17 cellular contexts compared by ENCODE assay signal in the genomic region with DNA sequence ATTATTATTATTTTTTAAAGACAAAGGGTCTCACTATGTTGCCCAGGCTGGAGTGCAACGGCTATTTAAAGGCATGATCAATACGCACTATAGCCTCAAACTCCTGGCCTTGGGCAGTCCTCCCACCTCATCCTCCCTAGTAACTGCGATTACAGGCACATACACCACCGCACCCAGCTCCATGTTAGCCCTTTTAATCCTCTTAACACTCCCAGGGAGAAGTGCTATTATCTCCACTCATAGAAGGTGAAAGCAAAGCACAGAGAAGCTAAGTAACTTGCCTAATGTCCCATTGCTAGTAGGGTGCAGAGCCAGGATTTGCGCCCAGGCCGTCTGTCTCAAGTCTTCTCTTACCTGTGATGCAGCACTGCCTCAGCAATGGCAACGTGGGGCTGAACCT. TPM values are rescaled to one million over a fixed set of nuclear protein-coding genes. Genes with fewer than 3 reads are reported as not detected.
DNase-seq lines count a peak whose midpoint lies in the region; FAIRE-seq and TF ChIP-seq lines count a peak whose summit lies in the region.
"Had no signal": no experiment of that assay in that cellular context is flagged by ENCODE, and none has a peak within 500 bp of the region (broad histone marks: within the 10 kb centered on the region; RNA-seq: fewer than 3 reads in every experiment).

No MANE protein-coding gene starts in this region.

- H3K36me3 ChIP-seq in H1 (ENCODE audit: control insufficient read depth in 2 of 4, insufficient read depth in 4 of 4, low read length in 3 of 4) (peaks cover 28 to 53% (median 45%) of the 10 kb centered on the region in 4 experiments), spleen (peaks cover 0 to 64% (median 26%) of the 10 kb centered on the region in 6 donors)

- no peak overlapping the region for H3K4me3 Mint-ChIP-seq in activated CD4-positive, alpha-beta T cell treated with anti-CD3 and anti-CD28 coated beads, Interleukin-2, amount 10 ng/mL, durations not matched to agents 24 days and 14 days

- H3K23ac ChIP-seq in H1 (ENCODE audit: insufficient read length) = no peak overlapping the region

- peaks cover 9% of the 10 kb centered on the region for H3K4me1 Mint-ChIP-seq in activated CD4-positive, alpha-beta T cell treated with anti-CD3 and anti-CD28 coated beads, Interleukin-2, amount 10 ng/mL, durations not matched to agents 24 days and 14 days

- TF ChIP-seq CTCF in H1 (IDR thresholded peaks at IDR 0.05; ENCODE audit: control extremely low read depth in 1 of 3, insufficient read depth in 1 of 3, low read depth in 1 of 3, low read length in 3 of 3) (no peak), spleen (IDR thresholded peaks at IDR 0.05 in 8 of 11, conservative IDR thresholded peaks at IDR 0.05 in 3 of 11) (no peak)

- peak; percentile 65 for DNase-seq in D341Med (ENCODE audit: low spot score)
- peak; percentile 85 for DNase-seq in NCI-H82 (lab: John Stamatoyannopoulos, UW)
- DNase-seq in H1 (ENCODE audit: low read depth in 1 of 2, low spot score in 2 of 2) = no peak
- peak; percentile 30 for DNase-seq in spleen
- no peak for DNase-seq in activated CD4-positive, alpha-beta T cell treated with anti-CD3 and anti-CD28 coated beads, Interleukin-2, amount 10 ng/mL, durations not matched to agents 24 days and 14 days
- no peak for DNase-seq in NCI-H2227 treated with DMSO at 0.1 percent for 48 hours (lab: John Stamatoyannopoulos, UW)
- DNase-seq in effector CD4-positive, alpha-beta T cell = no peak
- DNase-seq: GDM1, KBM-7, NCI-H1105 treated with DMSO at 0.1 percent for 48 hours, NCI-H146, NCI-H2029, NCI-H446 treated with DMSO at 0.1 percent for 48 hours, NCI-H526, SHP77 had no signal

- no peak overlapping the region for H2AK5ac ChIP-seq in H1 (ENCODE audit: low read depth, low read length)

- POLR2A ChIA-PET in H1 (lab: Charles Lee; ENCODE audit: partially characterized antibody) = interaction anchor here (1.2 to 6.1 kb wide), 6 partner anchors 7 to 37 kb away, joined by 4 to 38 read pairs (median 9); no protein-coding TSS in a partner anchor

- H3K27ac ChIP-seq in H1 (ENCODE audit: low read depth, low read length) = no peak overlapping the region
- H3K27ac ChIP-seq in spleen = no peak overlapping the region

- H3K56ac ChIP-seq in H1 (replicated peaks; ENCODE audit: insufficient read length, low read depth, low read length) = no peak overlapping the region

- no peak overlapping the region for H3K4me3 ChIP-seq in H1 (ENCODE audit: extremely low read depth in 1 of 4, insufficient read depth in 2 of 4, low read depth in 3 of 4, low read length in 4 of 4)
- H3K4me3 ChIP-seq in spleen = no peak overlapping the region

- H2BK120ac ChIP-seq in H1 (replicated peaks; ENCODE audit: low read depth, low read length) = no peak overlapping the region

- CTCF ChIA-PET in H1 (lab: Charles Lee; ENCODE audit: partially characterized antibody) = interaction anchor here (0.6 to 10.6 kb wide), 10 partner anchors 10 to 1209 kb away, joined by 3 to 174 read pairs (median 5); no protein-coding TSS in a partner anchor

- no peaks in the 10 kb centered on the region for H3K27me3 ChIP-seq in H1 (replicated peaks in 1 of 4; ENCODE audit: control insufficient read depth in 3 of 4, extremely low read depth in 1 of 4, insufficient read depth in 3 of 4, low read length in 3 of 4)
- peaks cover 3 to 44% (median 26%) of the 10 kb centered on the region in 7 donors for H3K27me3 ChIP-seq in spleen (replicated peaks in 1 of 7)

- H3K4ac ChIP-seq in H1 (replicated peaks; ENCODE audit: insufficient read length, low read depth, low read length) = no peak overlapping the region

- H3K79me2 ChIP-seq in H1 (ENCODE audit: control insufficient read depth in 1 of 2, insufficient read depth in 2 of 2, low read length in 2 of 2) = peaks cover 11 to 53% of the 10 kb centered on the region in 2 experiments; a peak in 3 of 4 replicates

- no peak overlapping the region for H4K5ac ChIP-seq in H1 (ENCODE audit: insufficient read length, low read depth, low read length)

- H4K20me1 ChIP-seq in H1 (replicated peaks in 1 of 2; ENCODE audit: control insufficient read depth in 1 of 2, insufficient read depth in 2 of 2, low read length in 2 of 2) = peaks cover 10 to 20% of the 10 kb centered on the region in 2 experiments

- 0 out of 2 replicates have a peak overlapping the region, but pooled peaks have one; percentile 32 for H2BK20ac ChIP-seq in H1 (ENCODE audit: low read length)

- no peak for FAIRE-seq in H1 (lab: Jason Lieb, UNC)
- FAIRE-seq: GM12891, H54 had no signal

- TF ChIP-seq POLR2A in H1 (IDR thresholded peaks at IDR 0.05; ENCODE audit: control extremely low read depth in 1 of 2, low read depth in 2 of 2, low read length in 2 of 2) (no peak), spleen (IDR thresholded peaks at IDR 0.05) (no peak)

- WGBS in H1 (ENCODE audit: extremely low coverage in 1 of 2, insufficient coverage in 1 of 2, insufficient read length in 1 of 2, insufficient replicate concordance in 2 of 2, low coverage in 1 of 2, low lambda C conversion rate in 2 of 2, missing lambda C conversion rate in 1 of 2), 2 experiments = 91% methylated on average over 7 of the region's 7 CpGs; no CpG with 5 or more reads in 1 of the 2 experiments
- 93 to 96% (median 94%) methylated on average over 7 of the region's 7 CpGs for WGBS in spleen, 5 donors

- no peak overlapping the region for H3K4me2 ChIP-seq in H1 (ENCODE audit: insufficient read depth in 1 of 2, low read depth in 2 of 2, low read length in 2 of 2)

- H2BK5ac ChIP-seq in H1 (ENCODE audit: low read depth, low read length) = no peak overlapping the region

- peaks cover 9% of the 10 kb centered on the region for H3K36me3 Mint-ChIP-seq in activated CD4-positive, alpha-beta T cell treated with anti-CD3 and anti-CD28 coated beads, Interleukin-2, amount 10 ng/mL, durations not matched to agents 24 days and 14 days (ENCODE audit: low read depth)

- H3K4me1 ChIP-seq in H1 (replicated peaks in 1 of 4; ENCODE audit: control insufficient read depth in 3 of 4, insufficient read depth in 4 of 4, low read length in 3 of 4) = peaks cover 4 to 19% (median 12%) of the 10 kb centered on the region in 4 experiments
- peaks cover 17 to 46% (median 26%) of the 10 kb centered on the region in 6 donors for H3K4me1 ChIP-seq in spleen

- TF ChIP-seq EP300 in H1 (IDR thresholded peaks at IDR 0.05; ENCODE audit: borderline replicate concordance in 1 of 2, low read depth in 2 of 2, low read length in 2 of 2) = no peak

- peaks cover 21% of the 10 kb centered on the region for H3K23me2 ChIP-seq in H1 (ENCODE audit: low read depth, low read length)

- H2BK15ac ChIP-seq in H1 (ENCODE audit: low read length) = no peak overlapping the region

- no peak overlapping the region for H3K27ac Mint-ChIP-seq in activated CD4-positive, alpha-beta T cell treated with anti-CD3 and anti-CD28 coated beads, Interleukin-2, amount 10 ng/mL, durations not matched to agents 24 days and 14 days

- H3K9me3 Mint-ChIP-seq in activated CD4-positive, alpha-beta T cell treated with anti-CD3 and anti-CD28 coated beads, Interleukin-2, amount 10 ng/mL, durations not matched to agents 24 days and 14 days = no peaks in the 10 kb centered on the region

- no peak overlapping the region for H3K14ac ChIP-seq in H1 (ENCODE audit: insufficient read length)

- TF ChIP-seq RAD21 in H1 (IDR thresholded peaks at IDR 0.05 in 1 of 2, conservative IDR thresholded peaks at IDR 0.05 in 1 of 2; ENCODE audit: low read depth in 2 of 2, low read length in 2 of 2) = no peak

- H2BK12ac ChIP-seq in H1 (ENCODE audit: low read depth, low read length) = no peak overlapping the region

- intact Hi-C loops in spleen (cut with DNase I; ENCODE audit: low total_unique reads) = no loop called here
- intact Hi-C loops in activated CD4-positive, alpha-beta T cell treated with anti-CD3 and anti-CD28 coated beads, Interleukin-2, amount 10 ng/mL, durations not matched to agents 24 days and 14 days (cut with micrococcal nuclease) = loop anchor here (10.0 kb wide), 1 partner anchor 406 kb away; no protein-coding TSS in a partner anchor

- peaks cover 23% of the 10 kb centered on the region for H3K27me3 Mint-ChIP-seq in activated CD4-positive, alpha-beta T cell treated with anti-CD3 and anti-CD28 coated beads, Interleukin-2, amount 10 ng/mL, durations not matched to agents 24 days and 14 days

- H3K18ac ChIP-seq in H1 (ENCODE audit: extremely low read depth, low read length) = no peak overlapping the region

- H3K9me3 ChIP-seq in H1 (ENCODE audit: insufficient read depth in 2 of 2, low read depth in 1 of 2, low read length in 1 of 2) = no peaks in the 10 kb centered on the region
- no peaks in the 10 kb centered on the region for H3K9me3 ChIP-seq in spleen

- H4K8ac ChIP-seq in H1 (ENCODE audit: extremely low read depth, insufficient read depth, low read length) = no peak overlapping the region

- H3K79me1 ChIP-seq in H1 (ENCODE audit: low read depth, low read length) = peaks cover 29% of the 10 kb centered on the region

- no peak overlapping the region for H2AFZ ChIP-seq in H1 (ENCODE audit: low read length)

- H4K91ac ChIP-seq in H1 (replicated peaks; ENCODE audit: insufficient read length, low read length) = no peak overlapping the region

- no peak overlapping the region for H3K9ac ChIP-seq in H1 (replicated peaks in 1 of 4; ENCODE audit: extremely low read depth in 1 of 4, low read depth in 3 of 4, low read length in 3 of 4)

RNA-seq across cellular contexts. Expression of a gene that starts 5.0 kb away (rescaled TPM):
- 64.4 and 69.6 TPM in 2 replicates for total RNA-seq in H1 (2021; fragmentation: NEBNext Ultra II Directional; extraction: Animal tissue kit (Norgen Biotek cat#: 25700))
- polyA plus RNA-seq in H1 (2011; rRNA removed) (32.1 and 36.3 TPM in 2 replicates), spleen (under 1 TPM; 0.54 to 0.96 (median 0.68) TPM)
- 29.6 TPM for polyA plus RNA-seq in H1 (2011; cell fraction: cytosol; rRNA removed)
- 66.5 TPM for polyA plus RNA-seq in H1 (2011; cell fraction: nucleus; rRNA removed)
- polyA plus RNA-seq in H1 (2012, experiment 1 of 2) = 34.8 to 49.4 TPM (median 37.8 TPM) in 4 replicates
- polyA plus RNA-seq in H1 (2012, experiment 2 of 2) = 21.6 TPM
- 67.7 TPM for polyA plus RNA-seq in H1 (2013, experiment 1 of 2)
- polyA plus RNA-seq in H1 (2013, experiment 2 of 2) = 65.6 TPM
- polyA minus RNA-seq in H1 (2011; rRNA and poly(A)+ RNA removed) = 63.5 and 84.0 TPM in 2 replicates
- polyA minus RNA-seq in H1 (2011; cell fraction: cytosol; rRNA and poly(A)+ RNA removed) = 45.7 TPM
- 51.1 TPM for polyA minus RNA-seq in H1 (2011; cell fraction: nucleus; rRNA and poly(A)+ RNA removed)
- 1 to 10 TPM in 1 of 7 donors, under 1 TPM in 6; 0.51 to 2.0 (median 0.77) TPM for total RNA-seq in spleen
- 0.56 and 0.64 TPM in 2 replicates for total RNA-seq in activated CD4-positive, alpha-beta T cell treated with anti-CD3 and anti-CD28 coated beads, Interleukin-2, amount 10 ng/mL, durations not matched to agents 24 days and 14 days

RNA-seq across cellular contexts. Expression of a gene that starts 22.0 kb away (rescaled TPM):
- total RNA-seq in H1 (2021; fragmentation: NEBNext Ultra II Directional; extraction: Animal tissue kit (Norgen Biotek cat#: 25700)) = 138 and 146 TPM in 2 replicates
- polyA plus RNA-seq in H1 (2011; rRNA removed) (114 and 163 TPM in 2 replicates), spleen (10 to 100 TPM; 46.9 to 75.3 (median 58.9) TPM)
- polyA plus RNA-seq in H1 (2011; cell fraction: cytosol; rRNA removed) = 142 TPM
- 134 TPM for polyA plus RNA-seq in H1 (2011; cell fraction: nucleus; rRNA removed)
- 121 to 142 TPM (median 125 TPM) in 4 replicates for polyA plus RNA-seq in H1 (2012, experiment 1 of 2)
- polyA plus RNA-seq in H1 (2012, experiment 2 of 2) = 205 TPM
- polyA plus RNA-seq in H1 (2013, experiment 1 of 2) = 85.3 TPM
- polyA plus RNA-seq in H1 (2013, experiment 2 of 2) = 88.1 TPM
- polyA minus RNA-seq in H1 (2011; rRNA and poly(A)+ RNA removed) = 161 and 182 TPM in 2 replicates
- polyA minus RNA-seq in H1 (2011; cell fraction: cytosol; rRNA and poly(A)+ RNA removed) = 79.5 TPM
- 44.1 TPM for polyA minus RNA-seq in H1 (2011; cell fraction: nucleus; rRNA and poly(A)+ RNA removed)
- 100 to 1,000 TPM in 2 of 7 donors, 10 to 100 TPM in 5; 82.9 to 125 (median 89.2) TPM for total RNA-seq in spleen
- total RNA-seq in activated CD4-positive, alpha-beta T cell treated with anti-CD3 and anti-CD28 coated beads, Interleukin-2, amount 10 ng/mL, durations not matched to agents 24 days and 14 days = 124 and 138 TPM in 2 replicates

RNA-seq across cellular contexts. Expression of a gene that starts 22.0 kb away (rescaled TPM):
- total RNA-seq in H1 (2021; fragmentation: NEBNext Ultra II Directional; extraction: Animal tissue kit (Norgen Biotek cat#: 25700)) = 101 TPM in 2 replicates
- polyA plus RNA-seq in H1 (2011; rRNA removed) (71.8 and 118 TPM in 2 replicates), spleen (10 to 100 TPM; 12.6 to 16.3 (median 15.4) TPM)
- 97.1 TPM for polyA plus RNA-seq in H1 (2011; cell fraction: cytosol; rRNA removed)
- 79.0 TPM for polyA plus RNA-seq in H1 (2011; cell fraction: nucleus; rRNA removed)
- polyA plus RNA-seq in H1 (2012, experiment 1 of 2) = 79.5 to 93.4 TPM (median 87.5 TPM) in 4 replicates
- 49.1 TPM for polyA plus RNA-seq in H1 (2012, experiment 2 of 2)
- polyA plus RNA-seq in H1 (2013, experiment 1 of 2) = 56.7 TPM
- polyA plus RNA-seq in H1 (2013, experiment 2 of 2) = 56.3 TPM
- polyA minus RNA-seq in H1 (2011; rRNA and poly(A)+ RNA removed) = 200 and 231 TPM in 2 replicates
- 63.9 TPM for polyA minus RNA-seq in H1 (2011; cell fraction: cytosol; rRNA and poly(A)+ RNA removed)
- polyA minus RNA-seq in H1 (2011; cell fraction: nucleus; rRNA and poly(A)+ RNA removed) = 44.5 TPM
- total RNA-seq in spleen = 10 to 100 TPM; 13.7 to 37.9 (median 25.0) TPM
- total RNA-seq in activated CD4-positive, alpha-beta T cell treated with anti-CD3 and anti-CD28 coated beads, Interleukin-2, amount 10 ng/mL, durations not matched to agents 24 days and 14 days = 126 and 131 TPM in 2 replicates

Comparison
In these comparisons a context has a peak if more than half of its experiments do, and no peak if none do; other contexts are left out.
1. DNase-seq: peak in D341Med (single experiment), NCI-H82 (single experiment) and spleen (single experiment); none in H1 (0 of 2), activated CD4-positive, alpha-beta T cell treated with anti-CD3 and anti-CD28 coated beads, Interleukin-2, amount 10 ng/mL, durations not matched to agents 24 days and 14 days (single experiment), NCI-H2227 treated with DMSO at 0.1 percent for 48 hours (single experiment) and effector CD4-positive, alpha-beta T cell (single experiment).
2. RNA of a gene that starts 5.0 kb away (total RNA-seq): 64.4 to 69.6 TPM in H1; 0.51 to 2.0 TPM in spleen and 0.56 to 0.64 TPM in activated CD4-positive, alpha-beta T cell treated with anti-CD3 and anti-CD28 coated beads, Interleukin-2, amount 10 ng/mL, durations not matched to agents 24 days and 14 days; every median in the first group is over 10 times any median in the second.